Comparison of ENCODE assay signal across 33 cellular contexts in genomic region chr9:76796296-76796695, GRCh38. TPM values are rescaled to one million over a fixed set of nuclear protein-coding genes. Genes with fewer than 3 reads are reported as not detected.
"Had no signal": no experiment of that assay in that cellular context is flagged by ENCODE, and none has a peak within 500 bp of the region (broad histone marks: within the 10 kb centered on the region; RNA-seq: fewer than 3 reads in every experiment).

No MANE protein-coding gene starts in this region.

- H3K36me3 ChIP-seq: ascending aorta, breast epithelium, cardiac muscle cell, colonic mucosa, esophagus squamous epithelium, gastrocnemius medialis, heart left ventricle had no signal

- H3K27me3 ChIP-seq: ascending aorta, breast epithelium, cardiac muscle cell, colonic mucosa, esophagus squamous epithelium, gastrocnemius medialis, heart left ventricle had no signal

- H3K9me3 ChIP-seq: ascending aorta, breast epithelium, colonic mucosa, esophagus squamous epithelium, gastrocnemius medialis, heart left ventricle had no signal

- H3K27ac ChIP-seq: ascending aorta, breast epithelium, cardiac muscle cell, colonic mucosa, epithelial cell of prostate, esophagus squamous epithelium, gastrocnemius medialis, heart left ventricle had no signal

- DNase-seq: activated CD4-positive, alpha-beta memory T cell treated with anti-CD3 and anti-CD28 coated beads, Interleukin-2, amount 10 ng/mL, durations not matched to agents 7 days and 5 days; activated CD4-positive, alpha-beta T cell treated with anti-CD3 and anti-CD28 coated beads for 1 hour; activated CD4-positive, alpha-beta T cell treated with anti-CD3 and anti-CD28 coated beads for 4 hours; activated CD4-positive, alpha-beta T cell treated with anti-CD3 and anti-CD28 coated beads, Interleukin-2, amount 10 ng/mL, durations not matched to agents 7 days and 5 days; activated CD4-positive, alpha-beta T cell treated with anti-CD3 and anti-CD28 coated beads, Interleukin-2, amount 50 U/mL, for 4 hours; activated CD8-positive, alpha-beta memory T cell treated with anti-CD3 and anti-CD28 coated beads, Interleukin-2, amount 50 U/mL, for 48 hours; activated gamma-delta T cell; activated naive CD4-positive, alpha-beta T cell; activated naive CD4-positive, alpha-beta T cell treated with anti-CD3 and anti-CD28 coated beads, Interleukin-2, amount 10 ng/mL, durations not matched to agents 7 days and 5 days; activated naive CD8-positive, alpha-beta T cell treated with anti-CD3 and anti-CD28 coated beads, Interleukin-2, amount 10 ng/mL, durations not matched to agents 7 days and 5 days; activated T-cell treated with anti-CD3 and anti-CD28 coated beads for 4 hours; activated T-cell treated with anti-CD3 and anti-CD28 coated beads, Interleukin-2, amount 50 U/mL, for 24 hours; activated T-cell treated with anti-CD3 and anti-CD28 coated beads, Interleukin-2, amount 50 U/mL, for 72 hours; central memory CD4-positive, alpha-beta T cell; cerebellar nuclear complex; colonic mucosa; effector CD8-positive, alpha-beta T cell; esophagus squamous epithelium; gastrocnemius medialis; glutamatergic neuron; heart left ventricle; T-helper 2 cell had no signal

- H3K4me3 ChIP-seq: ascending aorta, breast epithelium, cardiac muscle cell, colonic mucosa, esophagus squamous epithelium, gastrocnemius medialis, heart left ventricle had no signal

- H3K4me1 ChIP-seq: ascending aorta, breast epithelium, colonic mucosa, esophagus squamous epithelium, gastrocnemius medialis, heart left ventricle had no signal

- FAIRE-seq: endometrium, endothelial cell of umbilical vein had no signal

RNA-seq across cellular contexts. Expression of gene PCA3, which starts 32.1 kb away (rescaled TPM):
- total RNA-seq: activated CD4-positive, alpha-beta memory T cell treated with anti-CD3 and anti-CD28 coated beads, Interleukin-2, amount 10 ng/mL, durations not matched to agents 7 days and 5 days; activated CD4-positive, alpha-beta T cell treated with anti-CD3 and anti-CD28 coated beads, Interleukin-2, amount 10 ng/mL, durations not matched to agents 7 days and 5 days; activated naive CD4-positive, alpha-beta T cell treated with anti-CD3 and anti-CD28 coated beads, Interleukin-2, amount 50 U/mL, for 72 hours; activated naive CD8-positive, alpha-beta T cell treated with anti-CD3 and anti-CD28 coated beads, Interleukin-2, amount 10 ng/mL, durations not matched to agents 7 days and 5 days; activated T-cell treated with anti-CD3 and anti-CD28 coated beads, Interleukin-2, amount 50 U/mL, for 72 hours; ascending aorta; cardiac muscle cell; colonic mucosa; dermis microvascular lymphatic vessel endothelial cell; esophagus squamous epithelium; fibroblast of lung; fibroblast of villous mesenchyme; gastrocnemius medialis; heart left ventricle; WTC11 had no signal
